18 cellular contexts compared by ENCODE assay signal in the genomic region with DNA sequence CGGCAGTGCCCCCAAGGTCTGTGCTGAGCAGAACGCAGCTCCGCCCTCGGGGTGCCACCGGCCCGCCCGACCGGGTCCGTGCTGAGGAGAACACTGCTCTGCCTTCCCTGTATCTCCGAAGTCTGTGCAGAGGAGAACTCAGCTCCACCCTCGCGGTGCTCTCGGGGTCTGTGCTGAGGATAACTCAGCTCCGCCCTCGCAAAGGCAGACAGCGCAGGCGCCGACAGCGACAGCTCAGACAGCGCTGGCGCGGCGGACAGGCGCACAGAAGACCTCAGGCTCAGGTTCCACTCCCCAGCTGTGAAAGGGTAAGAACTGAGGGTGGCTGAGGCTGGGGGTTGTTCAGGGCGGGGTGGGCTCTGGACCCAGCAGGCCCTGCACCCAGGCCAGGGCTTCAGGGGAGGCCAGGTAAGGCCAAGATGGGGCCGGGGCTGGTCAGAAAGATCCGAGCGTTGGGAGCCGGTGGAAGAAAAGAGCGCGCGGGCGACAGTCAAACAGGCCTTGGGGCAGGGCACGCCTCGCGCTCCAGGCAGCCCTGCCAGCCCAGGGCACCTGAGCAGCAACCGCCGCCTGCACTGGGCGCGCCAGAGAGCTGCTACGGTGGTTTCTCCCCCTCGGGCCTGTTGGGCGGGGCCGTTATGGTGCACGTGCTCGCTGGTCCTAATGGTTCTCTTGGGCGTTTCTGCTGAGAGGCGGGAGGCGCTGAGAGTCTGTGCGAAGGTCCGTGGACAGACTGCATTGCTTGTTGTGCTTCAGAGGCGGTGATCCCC.
"Had no signal": no experiment of that assay in that cellular context is flagged by ENCODE, and none has a peak within 500 bp of the region (broad histone marks: within the 10 kb centered on the region; RNA-seq: fewer than 3 reads in every experiment).

No MANE protein-coding gene starts in this region.

- H3K27ac Mint-ChIP-seq: dendritic cell treated with granulocyte-macrophage colony-stimulating factor and Interleukin-4, amounts not matched to agents 40 ng/mL and 50 ng/mL, for 4 days; nephron progenitor cell; T-helper 1 cell treated with Interleukin-12 subunit alpha and Interleukin-12 subunit beta and Interleukin-4 antibody, amounts not matched to agents 30 μg/mL and 1 μg/mL, for 36 hours; type B pancreatic cell had no signal

- H3K27me3 ChIP-seq: breast epithelium, left lung, stomach had no signal

- H3K4me3 ChIP-seq: breast epithelium, left lung, stomach had no signal

- H3K4me1 Mint-ChIP-seq: nephron progenitor cell had no signal

- H3K4me1 ChIP-seq: breast epithelium, left lung, stomach had no signal

- H3K4me3 Mint-ChIP-seq: dendritic cell treated with granulocyte-macrophage colony-stimulating factor and Interleukin-4, amounts not matched to agents 40 ng/mL and 50 ng/mL, for 4 days; nephron progenitor cell; T-helper 1 cell treated with Interleukin-12 subunit alpha and Interleukin-12 subunit beta and Interleukin-4 antibody, amounts not matched to agents 30 μg/mL and 1 μg/mL, for 36 hours; type B pancreatic cell had no signal

- ATAC-seq: activated CD4-positive, CD25-positive, alpha-beta regulatory T cell treated with anti-CD3 and anti-CD28 coated beads, Interleukin-2, amount 50 U/mL, for 24 hours; left lung had no signal

- H3K9me3 ChIP-seq: breast epithelium had no signal

- H3K9me3 Mint-ChIP-seq: nephron progenitor cell, type B pancreatic cell had no signal

- H3K36me3 Mint-ChIP-seq: type B pancreatic cell had no signal

- H3K27ac ChIP-seq: breast epithelium, left lung, stomach had no signal

- DNase-seq: activated CD8-positive, alpha-beta memory T cell treated with anti-CD3 and anti-CD28 coated beads for 24 hours; activated CD8-positive, alpha-beta memory T cell treated with anti-CD3 and anti-CD28 coated beads, Interleukin-2, amount 50 U/mL, for 48 hours; activated effector memory CD4-positive, alpha-beta T cell treated with Interleukin-2 at 50 U/mL for 16 hours; activated naive CD4-positive, alpha-beta T cell treated with anti-CD3 and anti-CD28 coated beads, Interleukin-2, amount 50 U/mL, for 16 hours; activated T-cell treated with anti-CD3 and anti-CD28 coated beads, Interleukin-2, amount 50 U/mL, for 48 hours; effector CD8-positive, alpha-beta T cell; kidney; left lung; mammary epithelial cell; nephron progenitor cell; posterior cingulate gyrus; retina; stomach had no signal

- H3K27me3 Mint-ChIP-seq: dendritic cell treated with granulocyte-macrophage colony-stimulating factor and Interleukin-4, amounts not matched to agents 40 ng/mL and 50 ng/mL, for 4 days; type B pancreatic cell had no signal

- H3K36me3 ChIP-seq: breast epithelium, left lung, stomach had no signal
